Comparison of ENCODE assay signal across 5 cellular contexts in genomic region chr1:88342081-88342480, GRCh38.
DNase-seq lines count a peak whose midpoint lies in the region; ATAC-seq and TF ChIP-seq lines count a peak whose summit lies in the region.
"Not testable (repeated sequence)": the region's sequence is repeated elsewhere in the genome, so short reads cannot be mapped to it uniquely, and the experiment has no call there.

No MANE protein-coding gene starts in this region.

- H3K36me3 ChIP-seq in GM23338 (ENCODE audit: insufficient read depth): not testable (repeated sequence)

- TF ChIP-seq CTCF in C4-2B (conservative IDR thresholded peaks at IDR 0.05); GM23338 (conservative IDR thresholded peaks at IDR 0.05; ENCODE audit: low read depth in 2 of 2); WTC11 (IDR thresholded peaks at IDR 0.05): not testable (repeated sequence)

- peak overlapping the region; percentile 32; the same call in 1 of the 2 replicates for H3K4me2 ChIP-seq in GM23338

- not testable (repeated sequence) for H3F3A ChIP-seq in GM23338 (replicated peaks; ENCODE audit: low read depth)

- H3K79me2 ChIP-seq in GM23338 (replicated peaks; ENCODE audit: insufficient read depth): not testable (repeated sequence)

- not testable (repeated sequence) for H3K27ac Mint-ChIP-seq in GM23338; WTC11; stimulated activated effector memory CD8-positive, alpha-beta T cell treated with anti-CD3 and anti-CD28 coated beads, Interleukin-12 subunit alpha, Interleukin-12 subunit beta, amount 100 ng/mL, for 72 hours

- not testable (repeated sequence) for DNase-seq in GM23338 (ENCODE audit: low spot score); stimulated activated effector memory CD8-positive, alpha-beta T cell treated with anti-CD3 and anti-CD28 coated beads, Interleukin-12 subunit alpha, Interleukin-12 subunit beta, amount 100 ng/mL, for 72 hours (ENCODE audit: low spot score in 2 of 2)
- DNase-seq in WTC11 (ENCODE audit: low spot score) (peak; percentile 50), activated gamma-delta T cell treated with Interleukin-2 at 50 U/mL for 16 hours (peak; percentile 9)

- POLR2A ChIA-PET in WTC11 (lab: Charles Lee): not testable (repeated sequence)

- H3K4me1 Mint-ChIP-seq in GM23338; stimulated activated effector memory CD8-positive, alpha-beta T cell treated with anti-CD3 and anti-CD28 coated beads, Interleukin-12 subunit alpha, Interleukin-12 subunit beta, amount 100 ng/mL, for 72 hours: not testable (repeated sequence)
- H3K4me1 Mint-ChIP-seq in WTC11: peaks cover 11% of the 10 kb centered on the region

- H3K9me2 ChIP-seq in GM23338 (ENCODE audit: insufficient read depth): not testable (repeated sequence)

- H3K4me3 Mint-ChIP-seq in GM23338: not testable (repeated sequence)
- H3K4me3 Mint-ChIP-seq in WTC11: peak overlapping the region; percentile 45
- H3K4me3 Mint-ChIP-seq in stimulated activated effector memory CD8-positive, alpha-beta T cell treated with anti-CD3 and anti-CD28 coated beads, Interleukin-12 subunit alpha, Interleukin-12 subunit beta, amount 100 ng/mL, for 72 hours: peak overlapping the region; percentile 29

- peaks cover 11% of the 10 kb centered on the region for H3K36me3 Mint-ChIP-seq in GM23338 (ENCODE audit: low read depth)
- H3K36me3 Mint-ChIP-seq in WTC11; stimulated activated effector memory CD8-positive, alpha-beta T cell treated with anti-CD3 and anti-CD28 coated beads, Interleukin-12 subunit alpha, Interleukin-12 subunit beta, amount 100 ng/mL, for 72 hours: not testable (repeated sequence)

- ATAC-seq in GM23338; WTC11; stimulated activated effector memory CD8-positive, alpha-beta T cell treated with anti-CD3 and anti-CD28 coated beads, Interleukin-12 subunit alpha, Interleukin-12 subunit beta, amount 100 ng/mL, for 72 hours: not testable (repeated sequence)

- H4K20me1 ChIP-seq in GM23338 (replicated peaks; ENCODE audit: insufficient read depth): not testable (repeated sequence)

- H3K27me3 ChIP-seq in GM23338 (ENCODE audit: insufficient read depth): not testable (repeated sequence)

- not testable (repeated sequence) for H3K27me3 Mint-ChIP-seq in GM23338 (ENCODE audit: insufficient read depth, low read depth, poor library complexity); WTC11 (ENCODE audit: low read depth)

- H3K4me1 ChIP-seq in GM23338 (ENCODE audit: insufficient read depth): not testable (repeated sequence)

- H3K4me3 ChIP-seq in GM23338: 0 out of 2 replicates have a peak overlapping the region, but pooled peaks have one; percentile 20

- peak overlapping the region; percentile 93 for H2AFZ ChIP-seq in GM23338

- CTCF ChIA-PET in WTC11 (lab: Charles Lee): not testable (repeated sequence)

- H3K9me3 Mint-ChIP-seq in GM23338; stimulated activated effector memory CD8-positive, alpha-beta T cell treated with anti-CD3 and anti-CD28 coated beads, Interleukin-12 subunit alpha, Interleukin-12 subunit beta, amount 100 ng/mL, for 72 hours: not testable (repeated sequence)
- H3K9me3 Mint-ChIP-seq in WTC11: peaks cover 11% of the 10 kb centered on the region

- H3K27ac ChIP-seq in C4-2B: peak overlapping the region; percentile 45; the same call in 1 of the 2 replicates
- H3K27ac ChIP-seq in GM23338 (ENCODE audit: low read depth): not testable (repeated sequence)
